In genomic region chr11:124739479-124740276, GRCh38 we compare ENCODE assay signal across 8 cellular contexts. TPM values are rescaled to one million over a fixed set of nuclear protein-coding genes. Genes with fewer than 3 reads are reported as not detected.
DNase-seq lines count a peak whose midpoint lies in the region; ATAC-seq and TF ChIP-seq lines count a peak whose summit lies in the region.

Gene NRGN (plus strand): TSS chr11:124739942. CDS start chr11:124740085, 143 bp downstream.

- no peaks in the 10 kb centered on the region for H3K9me3 ChIP-seq in Peyer's patch

- peaks cover 7 to 21% of the 10 kb centered on the region in 2 donors for H3K4me1 Mint-ChIP-seq in natural killer cell
- H3K4me1 Mint-ChIP-seq in stimulated activated naive B cell treated with anti-CD40 and anti-IgM and Interleukin-4, amounts not matched to agents 10 μg/mL and 1 μg/mL and 100 μg/mL, for 72 hours, result peaks cover 20 to 41% of the 10 kb centered on the region in 2 donors

- H3K27me3 Mint-ChIP-seq in natural killer cell (ENCODE audit: low read depth in 2 of 2), result peaks cover 50 to 57% of the 10 kb centered on the region in 2 donors
- H3K27me3 Mint-ChIP-seq in stimulated activated naive B cell treated with anti-CD40 and anti-IgM and Interleukin-4, amounts not matched to agents 10 μg/mL and 1 μg/mL and 100 μg/mL, for 72 hours, result peaks cover 6 to 11% of the 10 kb centered on the region in 2 donors

- peak within 1 kb of the TSS in 1 of 2 donors; percentile 44 for H3K27ac Mint-ChIP-seq in natural killer cell
- H3K27ac Mint-ChIP-seq in stimulated activated naive B cell treated with anti-CD40 and anti-IgM and Interleukin-4, amounts not matched to agents 10 μg/mL and 1 μg/mL and 100 μg/mL, for 72 hours, result peak within 1 kb of the TSS; percentile 71

- no peaks in the 10 kb centered on the region for H3K36me3 Mint-ChIP-seq in natural killer cell
- no peaks in the 10 kb centered on the region for H3K36me3 Mint-ChIP-seq in stimulated activated naive B cell treated with anti-CD40 and anti-IgM and Interleukin-4, amounts not matched to agents 10 μg/mL and 1 μg/mL and 100 μg/mL, for 72 hours

- peak within 1 kb of the TSS in 1 of 4 donors; percentile 47 for H3K27ac ChIP-seq in Peyer's patch

- in situ Hi-C loops in KBM-7 (cut with MboI; ENCODE audit: low pct_unique_long_range_greater_than_20kb, low sequenced_read_pairs), result no loop called here

- ATAC-seq in GM21786 (IDR thresholded peaks at IDR 0.05; ENCODE audit: unreplicated experiment), result peak; percentile 97
- ATAC-seq in natural killer cell, result peak; percentile 91 to 96 (median 94)
- ATAC-seq in stimulated activated naive B cell treated with anti-CD40 and anti-IgM and Interleukin-4, amounts not matched to agents 10 μg/mL and 1 μg/mL and 100 μg/mL, for 72 hours (replicated peaks), result peak; percentile 93

- H3K4me3 ChIP-seq in Peyer's patch, result peak within 1 kb of the TSS; percentile 52 to 66 (median 53)

- TF ChIP-seq POLR2A in Peyer's patch (IDR thresholded peaks at IDR 0.05), result no peak

- intact Hi-C loops in natural killer cell (cut with micrococcal nuclease), result no loop called here

- H3K9me3 Mint-ChIP-seq in natural killer cell, result no peaks in the 10 kb centered on the region
- H3K9me3 Mint-ChIP-seq in stimulated activated naive B cell treated with anti-CD40 and anti-IgM and Interleukin-4, amounts not matched to agents 10 μg/mL and 1 μg/mL and 100 μg/mL, for 72 hours, result no peaks in the 10 kb centered on the region

- peak within 1 kb of the TSS; percentile 84 for H3K4me3 Mint-ChIP-seq in natural killer cell
- peak within 1 kb of the TSS; percentile 89 to 90 for H3K4me3 Mint-ChIP-seq in stimulated activated naive B cell treated with anti-CD40 and anti-IgM and Interleukin-4, amounts not matched to agents 10 μg/mL and 1 μg/mL and 100 μg/mL, for 72 hours

- DNase-seq in DMS79 (lab: John Stamatoyannopoulos, UW) (peak; percentile 82), KBM-7 (peak; percentile 91), Peyer's patch (peak; percentile 89 to 95 (median 91)), fibroblast of peridontal ligament (ENCODE audit: extremely low read depth) (peak; percentile 66), natural killer cell (peak; percentile 71)
- peak; percentile 63 to 68 for DNase-seq in activated T-helper 1 cell treated with anti-CD3 and anti-CD28 coated beads, Interleukin-2, amount 50 U/mL, for 16 hours (ENCODE audit: low read depth in 1 of 2, low spot score in 1 of 2)
- DNase-seq in stimulated activated naive B cell treated with anti-CD40 and anti-IgM and Interleukin-4, amounts not matched to agents 10 μg/mL and 1 μg/mL and 100 μg/mL, for 72 hours, result peak; percentile 72

- no peaks in the 10 kb centered on the region for H3K27me3 ChIP-seq in Peyer's patch

- TF ChIP-seq CTCF in Peyer's patch (IDR thresholded peaks at IDR 0.05), result no peak
- TF ChIP-seq CTCF in natural killer cell (IDR thresholded peaks at IDR 0.05), result no peak

- peaks cover 0 to 14% (median 9%) of the 10 kb centered on the region in 4 donors for H3K4me1 ChIP-seq in Peyer's patch

- no peaks in the 10 kb centered on the region for H3K36me3 ChIP-seq in Peyer's patch

RNA-seq across cellular contexts. Expression of gene NRGN, which starts in this region (rescaled TPM):
- total RNA-seq in Peyer's patch (10 to 100 TPM in 1 of 4 donors, under 1 TPM in 1, not detected in 2; 0.67 to 10.7 TPM), natural killer cell (10 to 100 TPM; 11.1 to 70.9 (median 28.4) TPM)
